29 cellular contexts compared by ENCODE assay signal in genomic region chr17:72038427-72038826, GRCh38.
"Had no signal": no experiment of that assay in that cellular context is flagged by ENCODE, and none has a peak within 500 bp of the region (broad histone marks: within the 10 kb centered on the region; RNA-seq: fewer than 3 reads in every experiment).

No MANE protein-coding gene starts in this region.

- H3K27me3 ChIP-seq: adrenal gland, body of pancreas, esophagus squamous epithelium had no signal

- H3K4me3 ChIP-seq: adrenal gland, body of pancreas, esophagus squamous epithelium, gastroesophageal sphincter had no signal

- H3K36me3 ChIP-seq: adrenal gland, esophagus squamous epithelium, gastroesophageal sphincter had no signal

- FAIRE-seq: colon, endometrium, endothelial cell of umbilical vein had no signal

- H3K4me1 ChIP-seq: adrenal gland, body of pancreas, esophagus squamous epithelium, gastroesophageal sphincter had no signal

- H3K27ac ChIP-seq: adrenal gland, body of pancreas, epithelial cell of prostate, esophagus squamous epithelium, gastroesophageal sphincter had no signal

- DNase-seq: activated CD4-positive, alpha-beta memory T cell treated with anti-CD3 and anti-CD28 coated beads for 36 hours; activated CD4-positive, alpha-beta T cell treated with anti-CD3 and anti-CD28 coated beads for 36 hours; activated CD4-positive, alpha-beta T cell treated with anti-CD3 and anti-CD28 coated beads, Interleukin-2, amount 10 ng/mL, durations not matched to agents 24 days and 14 days; activated CD4-positive, CD25-positive, alpha-beta regulatory T cell; activated CD4-positive, CD25-positive, alpha-beta regulatory T cell treated with anti-CD3 and anti-CD28 coated beads, Interleukin-2, amount 50 U/mL, for 72 hours; activated CD8-positive, alpha-beta memory T cell treated with anti-CD3 and anti-CD28 coated beads, Interleukin-2, amount 10 ng/mL, durations not matched to agents 7 days and 5 days; activated CD8-positive, alpha-beta memory T cell treated with anti-CD3 and anti-CD28 coated beads, Interleukin-2, amount 50 U/mL, for 4 hours; activated CD8-positive, alpha-beta T cell treated with anti-CD3 and anti-CD28 coated beads, Interleukin-2, amount 10 ng/mL, durations not matched to agents 7 days and 5 days; activated effector memory CD4-positive, alpha-beta T cell treated with anti-CD3 and anti-CD28 coated beads, Interleukin-2, amount 50 U/mL, for 16 hours; activated naive CD4-positive, alpha-beta T cell treated with anti-CD3 and anti-CD28 coated beads for 36 hours; activated naive CD8-positive, alpha-beta T cell treated with anti-CD3 and anti-CD28 coated beads for 36 hours; activated naive CD8-positive, alpha-beta T cell treated with anti-CD3 and anti-CD28 coated beads, Interleukin-2, amount 50 U/mL, for 24 hours; activated T-cell treated with anti-CD3 and anti-CD28 coated beads, Interleukin-2, amount 50 U/mL, for 1 hour; activated T-cell treated with anti-CD3 and anti-CD28 coated beads, Interleukin-2, amount 50 U/mL, for 48 hours; adrenal gland; amygdala; aorta; body of pancreas; caudate nucleus; cortex of kidney; dermis blood vessel endothelial cell; effector CD8-positive, alpha-beta T cell; esophagus squamous epithelium; foreskin melanocyte had no signal

- ATAC-seq: activated CD4-positive, alpha-beta T cell treated with anti-CD3 and anti-CD28 coated beads for 36 hours; activated CD8-positive, alpha-beta memory T cell treated with anti-CD3 and anti-CD28 coated beads, Interleukin-2, amount 10 ng/mL, durations not matched to agents 7 days and 5 days; activated CD8-positive, alpha-beta T cell treated with anti-CD3 and anti-CD28 coated beads, Interleukin-2, amount 10 ng/mL, durations not matched to agents 7 days and 5 days; activated naive CD8-positive, alpha-beta T cell treated with anti-CD3 and anti-CD28 coated beads, Interleukin-2, amount 50 U/mL, for 24 hours; body of pancreas; gastroesophageal sphincter had no signal

- H3K9me3 ChIP-seq: adrenal gland, body of pancreas, esophagus squamous epithelium, gastroesophageal sphincter had no signal
